Comparison of ENCODE assay signal across 26 cellular contexts in the genomic region with DNA sequence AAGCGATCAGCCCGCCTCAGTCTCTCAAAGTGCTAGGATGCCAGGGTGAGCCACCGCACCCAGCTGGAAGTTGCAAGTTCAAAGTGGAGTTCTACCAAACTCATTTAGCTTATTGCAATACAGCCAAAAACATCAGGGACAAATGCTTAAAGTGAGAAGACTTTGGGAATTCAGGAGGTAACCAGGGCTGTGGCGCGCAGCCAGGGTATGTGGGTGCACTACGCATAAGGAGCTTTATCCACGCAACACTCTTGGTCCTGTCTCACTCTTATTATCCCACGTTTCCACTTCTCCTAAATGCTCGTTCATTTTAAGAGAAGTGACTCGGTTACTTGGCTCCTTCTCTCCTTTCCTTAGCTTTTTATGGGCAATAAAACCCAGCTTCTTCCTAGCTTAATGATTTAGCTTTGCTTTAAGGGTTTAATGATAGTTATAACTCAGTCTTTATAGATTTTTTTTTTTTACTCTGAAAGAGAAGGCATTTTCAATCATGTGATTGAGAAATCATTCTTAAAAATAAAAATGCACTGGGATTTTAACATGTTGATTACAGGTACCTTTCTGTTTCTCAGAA.
"Had no signal": no experiment of that assay in that cellular context is flagged by ENCODE, and none has a peak within 500 bp of the region (broad histone marks: within the 10 kb centered on the region; RNA-seq: fewer than 3 reads in every experiment).

No MANE protein-coding gene starts in this region.

- DNase-seq: Kasumi-1, MG63, NCI-H1092, NCI-H1105 treated with DMSO at 0.1 percent for 48 hours, NCI-H1417 treated with DMSO at 0.1 percent for 48 hours, NCI-H146, NCI-H1694 treated with DMSO at 0.1 percent for 48 hours, NCI-H1930, NCI-H2081, NCI-H2107, NCI-H2227 treated with DMSO at 0.1 percent for 48 hours, NCI-H524, NCI-H69, NCI-H774, Right ventricle myocardium superior, RPMI8226, SIG-M5, SK-N-SH, SW 1271, T-helper 1 cell had no signal

- H3K4me2 ChIP-seq: KMS-11, SK-N-SH had no signal

- H3K4me3 ChIP-seq: K562, MG63, SJSA1 had no signal

- ATAC-seq: K562 had no signal

- H3K27ac ChIP-seq: HL-60, KMS-11, SJSA1 had no signal

- H3K9ac ChIP-seq: KMS-11, SK-N-SH had no signal

- H3K36me3 ChIP-seq: MG63, SJSA1 had no signal

- H3K27me3 ChIP-seq: MG63, SJSA1 had no signal

- H3K4me1 ChIP-seq: SJSA1 had no signal

- FAIRE-seq: HTR-8/SVneo, K562, RCC 7860 had no signal

- H3K9me3 ChIP-seq: SJSA1 had no signal
